In the genomic region with DNA sequence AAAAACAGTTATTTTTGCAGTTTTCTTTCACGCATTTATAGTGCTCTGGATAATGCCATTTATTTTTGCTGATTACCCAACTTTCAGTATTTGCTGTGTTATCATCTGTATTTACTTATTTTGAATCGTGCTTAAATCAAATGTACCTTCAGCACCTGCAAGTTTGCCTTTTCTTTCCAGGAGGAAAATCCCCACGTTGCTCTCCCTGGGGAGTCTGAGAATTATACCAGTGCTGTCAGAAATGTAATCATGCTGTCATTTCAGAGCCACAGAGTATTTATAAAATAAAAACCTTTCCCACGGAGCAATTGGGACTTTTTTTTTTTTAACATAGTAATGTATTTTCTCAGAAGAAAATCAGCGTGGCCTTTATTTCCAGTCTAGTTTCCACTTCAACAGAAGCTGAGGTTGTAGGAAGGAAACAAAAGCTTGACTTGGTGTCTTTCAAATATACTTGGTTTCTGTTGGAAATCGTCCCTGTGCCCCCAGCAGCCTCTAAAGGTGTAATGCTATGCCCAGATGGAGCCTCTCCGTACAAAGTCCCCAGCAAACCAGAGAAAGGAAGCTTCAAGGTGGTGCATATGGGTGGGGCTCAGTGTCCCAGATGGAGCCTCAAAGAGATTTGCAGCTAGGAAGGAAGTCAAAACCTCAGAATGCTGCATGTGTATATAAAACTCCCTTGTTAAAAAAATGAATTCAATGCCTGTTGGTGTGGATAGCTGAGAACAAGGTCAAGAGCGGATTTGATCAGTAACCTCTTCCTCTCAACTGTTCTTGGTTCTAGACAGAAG, we compare ENCODE assay signal across 10 cellular contexts. TPM values are rescaled to one million over a fixed set of nuclear protein-coding genes. Genes with fewer than 3 reads are reported as not detected.
DNase-seq lines count a peak whose midpoint lies in the region; ATAC-seq and TF ChIP-seq lines count a peak whose summit lies in the region.
"Had no signal": no experiment of that assay in that cellular context is flagged by ENCODE, and none has a peak within 500 bp of the region (broad histone marks: within the 10 kb centered on the region; RNA-seq: fewer than 3 reads in every experiment).

No MANE protein-coding gene starts in this region.

- POLR2A ChIA-PET in activated CD4-positive, alpha-beta memory T cell treated with anti-CD3 and anti-CD28 coated beads, Interleukin-2, amount 10 ng/mL, durations not matched to agents 7 days and 5 days (lab: Charles Lee), result interaction anchor here (0.6 to 5.2 kb wide), 12 partner anchors 9 to 1040 kb away, joined by 3 to 57 read pairs (median 4); partner anchors contain the start of genes ARSK, CAST, GLRX and RFESD

- DNase-seq in stimulated activated CD4-positive, alpha-beta T cell treated with anti-CD3 and anti-CD28 coated beads, Interleukin-15, amount 100 ng/mL, for 24 hours, result peak; percentile 9
- DNase-seq in stimulated activated CD4-positive, alpha-beta T cell treated with anti-CD3 and anti-CD28 coated beads, Interleukin-1b, Interleukin-23, amount 100 ng/mL, for 48 hours, result no peak
- DNase-seq in activated CD4-positive, alpha-beta memory T cell treated with anti-CD3 and anti-CD28 coated beads, Interleukin-2, amount 10 ng/mL, durations not matched to agents 7 days and 5 days, result peak; percentile 38
- DNase-seq in left colon, result peak in 1 of 2 donors; percentile 31
- DNase-seq in transverse colon, result peak; percentile 20
- DNase-seq in NCI-H446 treated with DMSO at 0.1 percent for 48 hours (lab: John Stamatoyannopoulos, UW), result no peak
- no peak for DNase-seq in left lung
- DNase-seq: DMS 273 treated with DMSO at 0.1 percent for 48 hours had no signal

- peaks cover 42% of the 10 kb centered on the region for H3K4me1 Mint-ChIP-seq in activated CD4-positive, alpha-beta memory T cell treated with anti-CD3 and anti-CD28 coated beads, Interleukin-2, amount 10 ng/mL, durations not matched to agents 7 days and 5 days

- intact Hi-C loops in left colon (cut with DNase I, micrococcal nuclease) (no loop called here), transverse colon (cut with DNase I; ENCODE audit: low total_unique reads) (no loop called here), left lung (cut with DNase I) (no loop called here)

- TF ChIP-seq CTCF in transverse colon (IDR thresholded peaks at IDR 0.05) (no peak), left lung (IDR thresholded peaks at IDR 0.05) (no peak)

- H3K27ac Mint-ChIP-seq in activated CD4-positive, alpha-beta memory T cell treated with anti-CD3 and anti-CD28 coated beads, Interleukin-2, amount 10 ng/mL, durations not matched to agents 7 days and 5 days, result peak overlapping the region; percentile 82

- H3K9me3 ChIP-seq in transverse colon, result no peaks in the 10 kb centered on the region
- no peaks in the 10 kb centered on the region for H3K9me3 ChIP-seq in left lung

- H3K4me1 ChIP-seq in transverse colon (peaks cover 0 to 31% (median 21%) of the 10 kb centered on the region in 4 donors), left lung (peaks cover 6 to 27% of the 10 kb centered on the region in 2 donors)

- H3K27me3 ChIP-seq in transverse colon (peaks cover 3% of the 10 kb centered on the region), left lung (peaks cover 0 to 37% of the 10 kb centered on the region in 2 donors)

- H3K4me3 Mint-ChIP-seq in activated CD4-positive, alpha-beta memory T cell treated with anti-CD3 and anti-CD28 coated beads, Interleukin-2, amount 10 ng/mL, durations not matched to agents 7 days and 5 days, result peak overlapping the region; percentile 74

- peak overlapping the region in 2 of 4 donors; percentile 68 to 74 for H3K27ac ChIP-seq in transverse colon
- no peak overlapping the region for H3K27ac ChIP-seq in left lung

- in situ Hi-C loops in transverse colon (cut with MboI; ENCODE audit: low pct_ligation_motif_present in 1 of 4, low pct_unique_long_range_greater_than_20kb in 1 of 4, low sequenced_read_pairs in 3 of 4), result no loop called here

- 36 to 52% methylated on average over 7 to 8 of the region's 8 CpGs for WGBS in transverse colon (ENCODE audit: low coverage in 1 of 2), 2 donors

- H3K4me3 ChIP-seq in transverse colon, result no peak overlapping the region
- no peak overlapping the region for H3K4me3 ChIP-seq in left lung

- CTCF ChIA-PET in activated CD4-positive, alpha-beta memory T cell treated with anti-CD3 and anti-CD28 coated beads, Interleukin-2, amount 10 ng/mL, durations not matched to agents 7 days and 5 days (lab: Charles Lee), result interaction anchor here (0.6 to 3.1 kb wide), 8 partner anchors 9 to 233 kb away, joined by 3 to 17 read pairs (median 3); partner anchors contain the start of gene RFESD

- no peak for TF ChIP-seq POLR2A in transverse colon (IDR thresholded peaks at IDR 0.05)

- no peaks in the 10 kb centered on the region for H3K36me3 ChIP-seq in transverse colon
- H3K36me3 ChIP-seq in left lung, result no peaks in the 10 kb centered on the region

- H3K27me3 Mint-ChIP-seq in activated CD4-positive, alpha-beta memory T cell treated with anti-CD3 and anti-CD28 coated beads, Interleukin-2, amount 10 ng/mL, durations not matched to agents 7 days and 5 days, result peaks cover 3% of the 10 kb centered on the region

- TF ChIP-seq EP300 in transverse colon (IDR thresholded peaks at IDR 0.05; ENCODE audit: low read depth), result no peak

- peak; percentile 53 for ATAC-seq in left colon
- no peak for ATAC-seq in GM18502 (IDR thresholded peaks at IDR 0.05; ENCODE audit: poor library complexity, unreplicated experiment)
- ATAC-seq in left lung, result no peak

- H3K36me3 Mint-ChIP-seq in activated CD4-positive, alpha-beta memory T cell treated with anti-CD3 and anti-CD28 coated beads, Interleukin-2, amount 10 ng/mL, durations not matched to agents 7 days and 5 days (ENCODE audit: low read depth), result peaks cover 7% of the 10 kb centered on the region

- H3K9me3 Mint-ChIP-seq in activated CD4-positive, alpha-beta memory T cell treated with anti-CD3 and anti-CD28 coated beads, Interleukin-2, amount 10 ng/mL, durations not matched to agents 7 days and 5 days, result no peaks in the 10 kb centered on the region

RNA-seq across cellular contexts. Expression of gene GPR150, which starts 2.1 kb away (rescaled TPM):
- total RNA-seq in activated CD4-positive, alpha-beta memory T cell treated with anti-CD3 and anti-CD28 coated beads, Interleukin-2, amount 10 ng/mL, durations not matched to agents 7 days and 5 days, result 1 to 10 TPM; 1.7 TPM
- total RNA-seq in left colon (under 1 TPM; 0.37 to 0.45 TPM), transverse colon (under 1 TPM in 2 of 4 donors, not detected in 2; 0.41 to 0.60 TPM), left lung (under 1 TPM; 0.16 to 0.26 TPM)
- total RNA-seq: urinary bladder had no signal

RNA-seq across cellular contexts. Expression of gene RFESD, which starts 24.5 kb away (rescaled TPM):
- total RNA-seq in activated CD4-positive, alpha-beta memory T cell treated with anti-CD3 and anti-CD28 coated beads, Interleukin-2, amount 10 ng/mL, durations not matched to agents 7 days and 5 days, result 1 to 10 TPM; 5.4 to 6.4 TPM
- total RNA-seq in left colon (under 1 TPM; 0.55 to 0.84 TPM), transverse colon (1 to 10 TPM in 2 of 4 donors, not detected in 2; 1.1 to 1.4 TPM), left lung (1 to 10 TPM; 2.7 TPM)

Comparison
In these comparisons a context has a peak if more than half of its experiments do, and no peak if none do; other contexts are left out.
1. DNase-seq: peak in stimulated activated CD4-positive, alpha-beta T cell treated with anti-CD3 and anti-CD28 coated beads, Interleukin-15, amount 100 ng/mL, for 24 hours (single experiment), activated CD4-positive, alpha-beta memory T cell treated with anti-CD3 and anti-CD28 coated beads, Interleukin-2, amount 10 ng/mL, durations not matched to agents 7 days and 5 days (single experiment) and transverse colon (single experiment); none in stimulated activated CD4-positive, alpha-beta T cell treated with anti-CD3 and anti-CD28 coated beads, Interleukin-1b, Interleukin-23, amount 100 ng/mL, for 48 hours (single experiment), NCI-H446 treated with DMSO at 0.1 percent for 48 hours (single experiment) and left lung (0 of 2).